In genomic region chr6:30565772-30566171, GRCh38 we compare ENCODE assay signal across 2 cellular contexts.
TF ChIP-seq lines count a peak whose summit lies in the region.

No MANE protein-coding gene starts in this region.

TF ChIP-seq in GM23338, 12 proteins besides CTCF, POLR2A, EP300 and RAD21:
- TF ChIP-seq ZNF462 (CRISPR knock-in tag; IDR thresholded peaks at IDR 0.05): no peak
- TF ChIP-seq NANOG (IDR thresholded peaks at IDR 0.05; ENCODE audit: borderline replicate concordance): no peak

TF ChIP-seq in K562, 482 proteins besides CTCF, POLR2A, EP300 and RAD21:
- TF ChIP-seq ZSCAN29 (IDR thresholded peaks at IDR 0.05) (no peak), SMARCC2 (IDR thresholded peaks at IDR 0.05; ENCODE audit: low read depth) (no peak), SP1 (CRISPR knock-in tag; IDR thresholded peaks at IDR 0.05) (no peak), MEIS2 (IDR thresholded peaks at IDR 0.05; ENCODE audit: partially characterized antibody) (peak; percentile 35), U2AF1 (optimal IDR thresholded peaks at IDR 0.05; ENCODE audit: low read depth, low read length) (no peak), NFIC (IDR thresholded peaks at IDR 0.05) (peak; percentile 22; the same call in 1 of the 2 replicates), ZC3H4 (CRISPR knock-in tag; IDR thresholded peaks at IDR 0.05; ENCODE audit: borderline replicate concordance) (no peak), PKNOX1 (IDR thresholded peaks at IDR 0.05) (no peak)
- TF ChIP-seq, protein P1, sequence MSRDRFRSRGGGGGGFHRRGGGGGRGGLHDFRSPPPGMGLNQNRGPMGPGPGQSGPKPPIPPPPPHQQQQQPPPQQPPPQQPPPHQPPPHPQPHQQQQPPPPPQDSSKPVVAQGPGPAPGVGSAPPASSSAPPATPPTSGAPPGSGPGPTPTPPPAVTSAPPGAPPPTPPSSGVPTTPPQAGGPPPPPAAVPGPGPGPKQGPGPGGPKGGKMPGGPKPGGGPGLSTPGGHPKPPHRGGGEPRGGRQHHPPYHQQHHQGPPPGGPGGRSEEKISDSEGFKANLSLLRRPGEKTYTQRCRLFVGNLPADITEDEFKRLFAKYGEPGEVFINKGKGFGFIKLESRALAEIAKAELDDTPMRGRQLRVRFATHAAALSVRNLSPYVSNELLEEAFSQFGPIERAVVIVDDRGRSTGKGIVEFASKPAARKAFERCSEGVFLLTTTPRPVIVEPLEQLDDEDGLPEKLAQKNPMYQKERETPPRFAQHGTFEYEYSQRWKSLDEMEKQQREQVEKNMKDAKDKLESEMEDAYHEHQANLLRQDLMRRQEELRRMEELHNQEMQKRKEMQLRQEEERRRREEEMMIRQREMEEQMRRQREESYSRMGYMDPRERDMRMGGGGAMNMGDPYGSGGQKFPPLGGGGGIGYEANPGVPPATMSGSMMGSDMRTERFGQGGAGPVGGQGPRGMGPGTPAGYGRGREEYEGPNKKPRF (IDR thresholded peaks at IDR 0.05; ENCODE audit: low read depth, low read length): no peak
- TF ChIP-seq, protein P2, sequence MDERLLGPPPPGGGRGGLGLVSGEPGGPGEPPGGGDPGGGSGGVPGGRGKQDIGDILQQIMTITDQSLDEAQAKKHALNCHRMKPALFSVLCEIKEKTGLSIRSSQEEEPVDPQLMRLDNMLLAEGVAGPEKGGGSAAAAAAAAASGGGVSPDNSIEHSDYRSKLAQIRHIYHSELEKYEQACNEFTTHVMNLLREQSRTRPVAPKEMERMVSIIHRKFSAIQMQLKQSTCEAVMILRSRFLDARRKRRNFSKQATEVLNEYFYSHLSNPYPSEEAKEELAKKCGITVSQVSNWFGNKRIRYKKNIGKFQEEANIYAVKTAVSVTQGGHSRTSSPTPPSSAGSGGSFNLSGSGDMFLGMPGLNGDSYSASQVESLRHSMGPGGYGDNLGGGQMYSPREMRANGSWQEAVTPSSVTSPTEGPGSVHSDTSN (CRISPR knock-in tag; IDR thresholded peaks at IDR 0.05; ENCODE audit: low read depth): no peak
- TF ChIP-seq, protein P2 (tag; conservative IDR thresholded peaks at IDR 0.05; ENCODE audit: low read depth): peak; percentile 46; the same call in 1 of the 2 replicates
